In the genomic region with DNA sequence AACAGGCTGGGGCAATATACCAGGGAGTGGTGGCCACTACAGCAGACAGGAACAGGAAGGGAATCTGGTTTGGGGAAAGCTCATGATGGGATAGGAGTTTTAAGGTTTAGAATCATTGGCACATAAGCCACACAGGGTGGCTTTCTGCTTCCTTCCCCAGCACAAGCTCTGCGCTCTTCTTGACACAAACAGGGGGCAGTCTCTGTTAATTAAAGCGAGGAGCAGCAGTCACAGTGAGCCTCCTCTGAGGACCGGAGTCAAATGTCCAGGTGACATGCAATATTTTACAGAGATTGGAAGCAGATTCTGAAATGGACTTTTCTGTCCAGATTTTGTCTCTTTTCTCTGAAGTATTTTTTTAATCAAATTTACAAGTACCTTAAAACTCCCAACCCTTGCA, we compare ENCODE assay signal across 1 cellular context.
TF ChIP-seq lines count a peak whose summit lies in the region.

No MANE protein-coding gene starts in this region.

TF ChIP-seq in GM23338, 12 proteins besides CTCF, POLR2A, EP300 and RAD21 (continued from another document):
- TF ChIP-seq, protein P1, sequence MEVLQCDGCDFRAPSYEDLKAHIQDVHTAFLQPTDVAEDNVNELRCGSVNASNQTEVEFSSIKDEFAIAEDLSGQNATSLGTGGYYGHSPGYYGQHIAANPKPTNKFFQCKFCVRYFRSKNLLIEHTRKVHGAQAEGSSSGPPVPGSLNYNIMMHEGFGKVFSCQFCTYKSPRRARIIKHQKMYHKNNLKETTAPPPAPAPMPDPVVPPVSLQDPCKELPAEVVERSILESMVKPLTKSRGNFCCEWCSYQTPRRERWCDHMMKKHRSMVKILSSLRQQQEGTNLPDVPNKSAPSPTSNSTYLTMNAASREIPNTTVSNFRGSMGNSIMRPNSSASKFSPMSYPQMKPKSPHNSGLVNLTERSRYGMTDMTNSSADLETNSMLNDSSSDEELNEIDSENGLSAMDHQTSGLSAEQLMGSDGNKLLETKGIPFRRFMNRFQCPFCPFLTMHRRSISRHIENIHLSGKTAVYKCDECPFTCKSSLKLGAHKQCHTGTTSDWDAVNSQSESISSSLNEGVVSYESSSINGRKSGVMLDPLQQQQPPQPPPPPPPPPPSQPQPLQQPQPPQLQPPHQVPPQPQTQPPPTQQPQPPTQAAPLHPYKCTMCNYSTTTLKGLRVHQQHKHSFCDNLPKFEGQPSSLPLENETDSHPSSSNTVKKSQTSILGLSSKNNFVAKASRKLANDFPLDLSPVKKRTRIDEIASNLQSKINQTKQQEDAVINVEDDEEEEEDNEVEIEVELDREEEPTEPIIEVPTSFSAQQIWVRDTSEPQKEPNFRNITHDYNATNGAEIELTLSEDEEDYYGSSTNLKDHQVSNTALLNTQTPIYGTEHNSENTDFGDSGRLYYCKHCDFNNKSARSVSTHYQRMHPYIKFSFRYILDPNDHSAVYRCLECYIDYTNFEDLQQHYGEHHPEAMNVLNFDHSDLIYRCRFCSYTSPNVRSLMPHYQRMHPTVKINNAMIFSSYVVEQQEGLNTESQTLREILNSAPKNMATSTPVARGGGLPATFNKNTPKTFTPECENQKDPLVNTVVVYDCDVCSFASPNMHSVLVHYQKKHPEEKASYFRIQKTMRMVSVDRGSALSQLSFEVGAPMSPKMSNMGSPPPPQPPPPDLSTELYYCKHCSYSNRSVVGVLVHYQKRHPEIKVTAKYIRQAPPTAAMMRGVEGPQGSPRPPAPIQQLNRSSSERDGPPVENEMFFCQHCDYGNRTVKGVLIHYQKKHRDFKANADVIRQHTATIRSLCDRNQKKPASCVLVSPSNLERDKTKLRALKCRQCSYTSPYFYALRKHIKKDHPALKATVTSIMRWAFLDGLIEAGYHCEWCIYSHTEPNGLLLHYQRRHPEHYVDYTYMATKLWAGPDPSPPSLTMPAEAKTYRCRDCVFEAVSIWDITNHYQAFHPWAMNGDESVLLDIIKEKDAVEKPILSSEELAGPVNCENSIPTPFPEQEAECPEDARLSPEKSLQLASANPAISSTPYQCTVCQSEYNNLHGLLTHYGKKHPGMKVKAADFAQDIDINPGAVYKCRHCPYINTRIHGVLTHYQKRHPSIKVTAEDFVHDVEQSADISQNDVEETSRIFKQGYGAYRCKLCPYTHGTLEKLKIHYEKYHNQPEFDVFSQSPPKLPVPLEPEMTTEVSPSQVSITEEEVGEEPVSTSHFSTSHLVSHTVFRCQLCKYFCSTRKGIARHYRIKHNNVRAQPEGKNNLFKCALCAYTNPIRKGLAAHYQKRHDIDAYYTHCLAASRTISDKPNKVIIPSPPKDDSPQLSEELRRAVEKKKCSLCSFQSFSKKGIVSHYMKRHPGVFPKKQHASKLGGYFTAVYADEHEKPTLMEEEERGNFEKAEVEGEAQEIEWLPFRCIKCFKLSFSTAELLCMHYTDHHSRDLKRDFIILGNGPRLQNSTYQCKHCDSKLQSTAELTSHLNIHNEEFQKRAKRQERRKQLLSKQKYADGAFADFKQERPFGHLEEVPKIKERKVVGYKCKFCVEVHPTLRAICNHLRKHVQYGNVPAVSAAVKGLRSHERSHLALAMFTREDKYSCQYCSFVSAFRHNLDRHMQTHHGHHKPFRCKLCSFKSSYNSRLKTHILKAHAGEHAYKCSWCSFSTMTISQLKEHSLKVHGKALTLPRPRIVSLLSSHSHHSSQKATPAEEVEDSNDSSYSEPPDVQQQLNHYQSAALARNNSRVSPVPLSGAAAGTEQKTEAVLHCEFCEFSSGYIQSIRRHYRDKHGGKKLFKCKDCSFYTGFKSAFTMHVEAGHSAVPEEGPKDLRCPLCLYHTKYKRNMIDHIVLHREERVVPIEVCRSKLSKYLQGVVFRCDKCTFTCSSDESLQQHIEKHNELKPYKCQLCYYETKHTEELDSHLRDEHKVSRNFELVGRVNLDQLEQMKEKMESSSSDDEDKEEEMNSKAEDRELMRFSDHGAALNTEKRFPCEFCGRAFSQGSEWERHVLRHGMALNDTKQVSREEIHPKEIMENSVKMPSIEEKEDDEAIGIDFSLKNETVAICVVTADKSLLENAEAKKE (CRISPR knock-in tag; IDR thresholded peaks at IDR 0.05) = no peak
- TF ChIP-seq, protein P2, sequence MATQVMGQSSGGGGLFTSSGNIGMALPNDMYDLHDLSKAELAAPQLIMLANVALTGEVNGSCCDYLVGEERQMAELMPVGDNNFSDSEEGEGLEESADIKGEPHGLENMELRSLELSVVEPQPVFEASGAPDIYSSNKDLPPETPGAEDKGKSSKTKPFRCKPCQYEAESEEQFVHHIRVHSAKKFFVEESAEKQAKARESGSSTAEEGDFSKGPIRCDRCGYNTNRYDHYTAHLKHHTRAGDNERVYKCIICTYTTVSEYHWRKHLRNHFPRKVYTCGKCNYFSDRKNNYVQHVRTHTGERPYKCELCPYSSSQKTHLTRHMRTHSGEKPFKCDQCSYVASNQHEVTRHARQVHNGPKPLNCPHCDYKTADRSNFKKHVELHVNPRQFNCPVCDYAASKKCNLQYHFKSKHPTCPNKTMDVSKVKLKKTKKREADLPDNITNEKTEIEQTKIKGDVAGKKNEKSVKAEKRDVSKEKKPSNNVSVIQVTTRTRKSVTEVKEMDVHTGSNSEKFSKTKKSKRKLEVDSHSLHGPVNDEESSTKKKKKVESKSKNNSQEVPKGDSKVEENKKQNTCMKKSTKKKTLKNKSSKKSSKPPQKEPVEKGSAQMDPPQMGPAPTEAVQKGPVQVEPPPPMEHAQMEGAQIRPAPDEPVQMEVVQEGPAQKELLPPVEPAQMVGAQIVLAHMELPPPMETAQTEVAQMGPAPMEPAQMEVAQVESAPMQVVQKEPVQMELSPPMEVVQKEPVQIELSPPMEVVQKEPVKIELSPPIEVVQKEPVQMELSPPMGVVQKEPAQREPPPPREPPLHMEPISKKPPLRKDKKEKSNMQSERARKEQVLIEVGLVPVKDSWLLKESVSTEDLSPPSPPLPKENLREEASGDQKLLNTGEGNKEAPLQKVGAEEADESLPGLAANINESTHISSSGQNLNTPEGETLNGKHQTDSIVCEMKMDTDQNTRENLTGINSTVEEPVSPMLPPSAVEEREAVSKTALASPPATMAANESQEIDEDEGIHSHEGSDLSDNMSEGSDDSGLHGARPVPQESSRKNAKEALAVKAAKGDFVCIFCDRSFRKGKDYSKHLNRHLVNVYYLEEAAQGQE (IDR thresholded peaks at IDR 0.05; ENCODE audit: unreplicated experiment) = no peak
- TF ChIP-seq ZNF114 (CRISPR knock-in tag; IDR thresholded peaks at IDR 0.05) (no peak), NANOG (IDR thresholded peaks at IDR 0.05; ENCODE audit: borderline replicate concordance) (no peak), STAT1 (IDR thresholded peaks at IDR 0.05; ENCODE audit: unreplicated experiment) (no peak), ZNF331 (CRISPR knock-in tag; IDR thresholded peaks at IDR 0.05; ENCODE audit: low read depth) (no peak), JUNB (IDR thresholded peaks at IDR 0.05; ENCODE audit: unreplicated experiment) (no peak), EZH2phosphoT487 (IDR thresholded peaks at IDR 0.05; ENCODE audit: unreplicated experiment) (no peak), EZH2 (IDR thresholded peaks at IDR 0.05; ENCODE audit: low read depth, unreplicated experiment) (no peak), CREB1 (CRISPR knock-in tag; IDR thresholded peaks at IDR 0.05; ENCODE audit: low read depth) (no peak)
- TF ChIP-seq, protein P3, sequence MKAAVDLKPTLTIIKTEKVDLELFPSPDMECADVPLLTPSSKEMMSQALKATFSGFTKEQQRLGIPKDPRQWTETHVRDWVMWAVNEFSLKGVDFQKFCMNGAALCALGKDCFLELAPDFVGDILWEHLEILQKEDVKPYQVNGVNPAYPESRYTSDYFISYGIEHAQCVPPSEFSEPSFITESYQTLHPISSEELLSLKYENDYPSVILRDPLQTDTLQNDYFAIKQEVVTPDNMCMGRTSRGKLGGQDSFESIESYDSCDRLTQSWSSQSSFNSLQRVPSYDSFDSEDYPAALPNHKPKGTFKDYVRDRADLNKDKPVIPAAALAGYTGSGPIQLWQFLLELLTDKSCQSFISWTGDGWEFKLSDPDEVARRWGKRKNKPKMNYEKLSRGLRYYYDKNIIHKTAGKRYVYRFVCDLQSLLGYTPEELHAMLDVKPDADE (IDR thresholded peaks at IDR 0.05) = no peak
TF ChIP-seq in GM23338: peak in this region for 0.
